22 cellular contexts compared by ENCODE assay signal in the genomic region with DNA sequence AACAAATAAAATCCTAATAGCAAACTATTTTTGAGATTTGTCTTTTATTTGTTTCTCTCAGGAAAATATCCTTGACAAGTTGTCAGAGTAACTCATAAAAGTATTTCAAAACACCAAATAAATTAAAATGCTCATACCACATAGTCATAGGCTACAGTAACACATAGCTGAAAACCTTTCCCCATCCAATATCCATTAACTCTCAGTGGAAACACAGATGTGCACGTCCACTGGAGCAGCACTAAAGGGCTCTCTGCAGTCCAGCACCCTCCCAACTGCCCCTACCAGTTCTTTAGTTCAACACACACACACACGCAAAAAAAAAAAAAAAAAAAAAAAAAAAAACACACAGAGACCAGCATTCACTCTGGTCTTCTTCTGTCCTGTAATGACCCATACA. TPM values are rescaled to one million over a fixed set of nuclear protein-coding genes. Genes with fewer than 3 reads are reported as not detected.
DNase-seq lines count a peak whose midpoint lies in the region; ATAC-seq and TF ChIP-seq lines count a peak whose summit lies in the region.
"Had no signal": no experiment of that assay in that cellular context is flagged by ENCODE, and none has a peak within 500 bp of the region (broad histone marks: within the 10 kb centered on the region; RNA-seq: fewer than 3 reads in every experiment).

No MANE protein-coding gene starts in this region.

- no peaks in the 10 kb centered on the region for H4K20me1 ChIP-seq in PC-3 (ENCODE audit: low read length)

- 48 to 65% methylated on average over 2 of the region's 2 CpGs for WGBS in esophagus squamous epithelium, 2 donors

- intact Hi-C loops in PC-3 (cut with micrococcal nuclease) (loop anchor here (2.0 to 10.0 kb wide), 3 partner anchors 31 to 181 kb away; partner anchors contain the start of gene EHD3), esophagus squamous epithelium (cut with DNase I) (no loop called here)

- no peaks in the 10 kb centered on the region for H3K9me3 ChIP-seq in CD8-positive, alpha-beta memory T cell (ENCODE audit: low read length)
- H3K9me3 ChIP-seq in PC-3 (ENCODE audit: low read length) = no peaks in the 10 kb centered on the region
- H3K9me3 ChIP-seq in esophagus squamous epithelium = peaks cover 0 to 16% (median 0%) of the 10 kb centered on the region in 3 donors
- H3K9me3 ChIP-seq: prostate gland had no signal

- H3K27ac Mint-ChIP-seq in CD8-positive, alpha-beta memory T cell = no peak overlapping the region
- H3K27ac Mint-ChIP-seq: activated CD4-positive, alpha-beta T cell treated with anti-CD3 and anti-CD28 coated beads, Interleukin-2, amount 10 ng/mL, durations not matched to agents 7 days and 5 days had no signal

- ATAC-seq in PC-3 (no peak), esophagus mucosa (no peak)
- ATAC-seq: left ventricle myocardium superior, T-cell had no signal

- no TSS peak for BruUV-seq in PC-3 (replicated peaks; lab: Mats Ljungman, UMichigan)

- no peaks in the 10 kb centered on the region for H3K36me3 ChIP-seq in CD8-positive, alpha-beta memory T cell (ENCODE audit: insufficient read depth, low read length)
- H3K36me3 ChIP-seq in PC-3 (ENCODE audit: low read depth, low read length) (no peaks in the 10 kb centered on the region), esophagus squamous epithelium (no peaks in the 10 kb centered on the region)
- H3K36me3 ChIP-seq: brain microvascular endothelial cell, prostate gland, spleen, stomach had no signal

- H3K9ac ChIP-seq in PC-3 (ENCODE audit: low read length) = no peak overlapping the region

- no peak overlapping the region for H2AFZ ChIP-seq in PC-3 (ENCODE audit: low read length)

- no peaks in the 10 kb centered on the region for H3K9me2 ChIP-seq in PC-3 (replicated peaks; ENCODE audit: low read length)

- H3K4me2 ChIP-seq in PC-3 (ENCODE audit: low read length) = peak overlapping the region; percentile 30; the same call in 1 of the 2 replicates

- peaks cover 12 to 28% (median 26%) of the 10 kb centered on the region in 3 donors for H3K4me1 Mint-ChIP-seq in CD8-positive, alpha-beta memory T cell

- DNase-seq in CD8-positive, alpha-beta memory T cell = no peak
- DNase-seq in PC-3 (no peak), esophagus squamous epithelium (lab: John Stamatoyannopoulos, UW) (no peak), renal cortical epithelial cell (ENCODE audit: low read depth) (peak; percentile 51), NCI-H1092 treated with DMSO at 0.1 percent for 48 hours (lab: John Stamatoyannopoulos, UW) (no peak), kidney glomerular epithelial cell (lab: John Stamatoyannopoulos, UW) (no peak), MV-4-11 (lab: John Stamatoyannopoulos, UW) (no peak)
- DNase-seq: activated CD4-positive, alpha-beta T cell treated with anti-CD3 and anti-CD28 coated beads, Interleukin-2, amount 10 ng/mL, durations not matched to agents 7 days and 5 days; activated gamma-delta T cell; brain microvascular endothelial cell; Caco-2; left ventricle myocardium superior; NCI-H1436; SHP77; spleen; stimulated activated CD4-positive, alpha-beta T cell treated with anti-CD3 and anti-CD28 coated beads, Interleukin-4, amount 100 ng/mL, for 24 hours; T-cell; trophoblast cell had no signal

- H3F3A ChIP-seq in PC-3 (ENCODE audit: low read length, unreplicated experiment) = no peaks in the 10 kb centered on the region

- no peak for TF ChIP-seq CTCF in PC-3 (conservative IDR thresholded peaks at IDR 0.05; ENCODE audit: low read depth, low read length)
- no peak for TF ChIP-seq CTCF in esophagus squamous epithelium (IDR thresholded peaks at IDR 0.05)

- H3K4me1 ChIP-seq in CD8-positive, alpha-beta memory T cell (ENCODE audit: insufficient read depth, low read length) = no peaks in the 10 kb centered on the region
- H3K4me1 ChIP-seq in PC-3 (ENCODE audit: insufficient read depth, low read length) (peaks cover 34% of the 10 kb centered on the region), esophagus squamous epithelium (peaks cover 0 to 31% (median 13%) of the 10 kb centered on the region in 3 donors)
- H3K4me1 ChIP-seq: Caco-2, prostate gland, spleen had no signal

- H3K36me3 Mint-ChIP-seq in CD8-positive, alpha-beta memory T cell = peaks cover 0 to 4% (median 1%) of the 10 kb centered on the region in 3 donors

- CTCF ChIA-PET in CD8-positive, alpha-beta memory T cell (lab: Charles Lee) = no interaction called here
- CTCF ChIA-PET in PC-3 (lab: Charles Lee) = no interaction called here

- no peaks in the 10 kb centered on the region for H3K79me2 ChIP-seq in PC-3 (ENCODE audit: low read length)

- no peak overlapping the region for H3K4me3 ChIP-seq in CD8-positive, alpha-beta memory T cell (ENCODE audit: low read length)
- no peak overlapping the region for H3K4me3 ChIP-seq in PC-3 (ENCODE audit: low read length)
- no peak overlapping the region for H3K4me3 ChIP-seq in esophagus squamous epithelium
- H3K4me3 ChIP-seq: prostate gland, stomach had no signal

- H3K4me3 Mint-ChIP-seq in CD8-positive, alpha-beta memory T cell = peak overlapping the region in 5 of 7 donors; percentile 24 to 72 (median 61)

- no peak overlapping the region for H3K27ac ChIP-seq in CD8-positive, alpha-beta memory T cell (ENCODE audit: low read depth, low read length)
- H3K27ac ChIP-seq in PC-3 (ENCODE audit: low read length) = no peak overlapping the region; the same call in 1 of the 2 replicates
- H3K27ac ChIP-seq in esophagus squamous epithelium = peak overlapping the region in 3 of 4 donors; percentile 33 to 78 (median 53)
- H3K27ac ChIP-seq: brain microvascular endothelial cell, prostate gland, spleen had no signal

- H3K27me3 Mint-ChIP-seq in CD8-positive, alpha-beta memory T cell = peaks cover 0 to 6% of the 10 kb centered on the region in 2 donors

- H3K27me3 ChIP-seq in CD8-positive, alpha-beta memory T cell (ENCODE audit: insufficient read depth, low read length, poor library complexity, severe bottlenecking) = no peaks in the 10 kb centered on the region
- no peaks in the 10 kb centered on the region for H3K27me3 ChIP-seq in PC-3 (ENCODE audit: low read length)
- no peaks in the 10 kb centered on the region for H3K27me3 ChIP-seq in esophagus squamous epithelium
- H3K27me3 ChIP-seq: brain microvascular endothelial cell, spleen, stomach had no signal

- POLR2A ChIA-PET in CD8-positive, alpha-beta memory T cell (lab: Charles Lee) = no interaction called here
- POLR2A ChIA-PET in PC-3 (lab: Charles Lee; ENCODE audit: unreplicated experiment) = interaction anchor here (0.6 kb wide), 1 partner anchor 434 kb away, joined by 4 read pairs; no protein-coding TSS in a partner anchor

- H3K9me3 Mint-ChIP-seq in CD8-positive, alpha-beta memory T cell = peaks cover 19 to 24% (median 21%) of the 10 kb centered on the region in 5 donors

- no peak for TF ChIP-seq POLR2A in esophagus squamous epithelium (IDR thresholded peaks at IDR 0.05)

RNA-seq across cellular contexts. Expression of gene XDH, which starts 0.9 kb away (rescaled TPM):
- total RNA-seq in CD8-positive, alpha-beta memory T cell = not detected
- polyA plus RNA-seq in CD8-positive, alpha-beta memory T cell = not detected
- total RNA-seq in PC-3 (2014; rRNA removed) (0.06 and 0.91 TPM in 2 replicates), esophagus squamous epithelium (10 to 100 TPM in 3 of 4 donors, 1 to 10 TPM in 1; 2.3 to 54.0 (median 39.0) TPM), renal cortical epithelial cell (2.0 and 25.9 TPM in 2 replicates), esophagus mucosa (39.7 TPM)
- total RNA-seq: left ventricle myocardium superior, mononuclear cell, spleen had no signal

Comparison
In these comparisons a context has a peak if more than half of its experiments do, and no peak if none do; other contexts are left out.
1. H3K27ac ChIP-seq: peak in esophagus squamous epithelium (3 of 4); none in CD8-positive, alpha-beta memory T cell (single experiment) and PC-3 (single experiment).